ENCODE assay signal across 2 cellular contexts in genomic region chr11:18749681-18750319, GRCh38.
TF ChIP-seq lines count a peak whose summit lies in the region.

No MANE protein-coding gene starts in this region.

TF ChIP-seq in A549, 52 proteins besides CTCF, POLR2A, EP300 and RAD21:
- TF ChIP-seq FOSL2 (IDR thresholded peaks at IDR 0.05) = no peak
- peak; percentile 54 for TF ChIP-seq FOSL2 (CRISPR knock-in tag; IDR thresholded peaks at IDR 0.05)
- no peak for TF ChIP-seq HDAC2 (IDR thresholded peaks at IDR 0.05)

TF ChIP-seq in IMR-90, 13 proteins besides CTCF, POLR2A, EP300 and RAD21:
- TF ChIP-seq FOS (IDR thresholded peaks at IDR 0.05; ENCODE audit: low read depth, low read length) (peak; percentile 56; the same call in 1 of the 2 replicates), MXI1 (IDR thresholded peaks at IDR 0.05; ENCODE audit: borderline replicate concordance, low read depth, low read length) (no peak)
TF ChIP-seq in IMR-90: peak in this region for 1.
